Comparison of ENCODE assay signal across 8 cellular contexts in the genomic region with DNA sequence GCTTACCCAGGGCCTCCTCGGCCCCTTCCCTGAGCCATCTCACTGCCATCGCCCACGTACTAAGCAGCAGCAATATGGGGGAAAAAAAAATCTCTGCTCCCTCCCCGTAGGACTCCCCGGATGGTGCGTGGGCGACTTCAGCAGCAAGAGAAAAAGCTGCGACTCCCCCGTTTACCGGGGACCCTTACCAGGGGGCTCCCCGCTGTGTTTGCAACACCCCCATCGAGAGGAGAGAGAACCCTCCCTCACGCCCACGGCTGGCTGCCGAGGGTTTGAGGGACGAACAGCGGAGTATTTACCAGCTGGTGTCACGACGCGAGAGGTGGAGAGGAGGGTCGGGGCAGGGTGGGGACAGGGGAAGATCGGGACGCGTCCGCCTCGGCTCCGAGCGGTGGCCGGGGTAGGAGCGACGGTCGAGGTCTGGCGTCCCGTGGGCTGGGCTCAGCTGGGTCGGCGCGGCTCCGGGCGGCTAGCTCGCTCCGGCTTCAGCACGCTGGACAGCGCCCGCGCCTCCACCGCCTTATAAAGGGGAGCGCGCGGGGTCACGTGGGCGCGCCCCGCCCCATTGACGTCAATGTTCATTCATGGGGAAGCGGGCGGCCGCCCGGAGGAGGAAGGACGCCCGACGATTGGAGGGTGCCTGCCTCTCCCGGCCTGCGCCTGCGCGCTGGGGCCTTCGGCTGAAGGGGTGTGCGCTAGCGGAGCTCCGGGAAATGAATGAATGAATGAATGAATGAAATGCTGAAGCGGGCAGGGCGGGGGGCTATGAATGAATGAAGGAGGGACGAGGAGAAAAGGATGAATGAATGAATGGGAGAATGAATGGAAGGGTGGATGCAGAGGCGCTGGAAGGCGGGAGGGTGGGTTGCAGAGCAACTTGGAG. TPM values are rescaled to one million over a fixed set of nuclear protein-coding genes. Genes with fewer than 3 reads are reported as not detected.
DNase-seq lines count a peak whose midpoint lies in the region; ATAC-seq and TF ChIP-seq lines count a peak whose summit lies in the region.

A gene (minus strand): TSS at position 495 of the 883 bp plus-strand sequence. CDS start 726 bp downstream, outside the sequence.

- no peak for TF ChIP-seq CTCF in cardiac fibroblast (IDR thresholded peaks at IDR 0.05; ENCODE audit: low read depth, low read length)

- DNase-seq in A172 (ENCODE audit: low spot score) (peak; percentile 88), NCI-H345 treated with DMSO at 0.1 percent for 48 hours (lab: John Stamatoyannopoulos, UW; ENCODE audit: unreplicated experiment) (peak; percentile 94), cardiac fibroblast (ENCODE audit: low read depth in 2 of 2) (peak; percentile 94 to 96), islet precursor cell (peak; percentile 97)
- DNase-seq in activated CD4-positive, CD25-positive, alpha-beta regulatory T cell (lab: John Stamatoyannopoulos, UW), result peak; percentile 80 to 85 (median 82)
- DNase-seq in stimulated activated CD4-positive, alpha-beta T cell treated with anti-CD3 and anti-CD28 coated beads, Interleukin-15, amount 100 ng/mL, for 48 hours (ENCODE audit: low read depth in 2 of 2), result peak; percentile 84 to 91

- ATAC-seq in GM18868 (IDR thresholded peaks at IDR 0.05; ENCODE audit: unreplicated experiment), result peak; percentile 69
- ATAC-seq in HG03280 (IDR thresholded peaks at IDR 0.05; ENCODE audit: unreplicated experiment), result peak; percentile 84

- peak within 1 kb of the TSS in 1 of 2 donors; percentile 26 for H3K4me3 ChIP-seq in cardiac fibroblast (replicated peaks in 1 of 2; ENCODE audit: low read depth in 2 of 2, low read length in 2 of 2)

RNA-seq across cellular contexts. Expression of the gene that starts here (rescaled TPM):
- total RNA-seq in A172 (2014; rRNA removed; shearing (Covaris generic)), result 1.0 and 1.3 TPM in 2 replicates
